In genomic region chr19:18385675-18386542, GRCh38 we compare ENCODE assay signal across 1 cellular context.
TF ChIP-seq lines count a peak whose summit lies in the region.

GDF15 (plus strand) TSS chr19:18386158; CDS start chr19:18386190, 32 bp downstream.

TF ChIP-seq in K562, 482 proteins besides CTCF, POLR2A, EP300 and RAD21 (continued from another document):
- TF ChIP-seq CBFA2T3 (IDR thresholded peaks at IDR 0.05) = 0 out of 2 replicates have a peak, but pooled peaks have one; percentile 19
- TF ChIP-seq KDM4B (IDR thresholded peaks at IDR 0.05; ENCODE audit: borderline replicate concordance in 2 of 2, low read depth in 1 of 2) = peak in 1 of 2 experiments; percentile 96; a peak in 1 of 4 replicates
- peak; percentile 87 for TF ChIP-seq HMGN3 (IDR thresholded peaks at IDR 0.05; ENCODE audit: borderline replicate concordance, extremely low read depth, insufficient read length, low read depth, low read length)
- peak; percentile 83 for TF ChIP-seq TAF9B (IDR thresholded peaks at IDR 0.05; ENCODE audit: partially characterized antibody)
- no peak; the same call in 1 of the 2 replicates for TF ChIP-seq ATF1 (CRISPR knock-in tag; IDR thresholded peaks at IDR 0.05)
- TF ChIP-seq ATF1 (tag; IDR thresholded peaks at IDR 0.05) = peak; percentile 73
- peak; percentile 99 for TF ChIP-seq CBX1 (IDR thresholded peaks at IDR 0.05; ENCODE audit: low read depth)
- peak; percentile 94 for TF ChIP-seq TFAP4 (CRISPR knock-in tag; IDR thresholded peaks at IDR 0.05; ENCODE audit: borderline replicate concordance)
- no peak for TF ChIP-seq SETDB1 (IDR thresholded peaks at IDR 0.05; ENCODE audit: low read length)
- peak; percentile 92 for TF ChIP-seq POLR2AphosphoS5 (IDR thresholded peaks at IDR 0.05; ENCODE audit: control insufficient read depth, insufficient read depth, low read depth, low read length)
- no peak for TF ChIP-seq SMARCC2 (IDR thresholded peaks at IDR 0.05; ENCODE audit: low read depth)
- peak; percentile 47 for TF ChIP-seq POU5F1 (IDR thresholded peaks at IDR 0.05; ENCODE audit: borderline replicate concordance, low read depth, low read length, partially characterized antibody)
- peak; percentile 23; the same call in 1 of the 2 replicates for TF ChIP-seq PTBP1 (IDR thresholded peaks at IDR 0.05; ENCODE audit: low read depth, low read length)
- no peak for TF ChIP-seq ZNF518B (CRISPR knock-in tag; IDR thresholded peaks at IDR 0.05)
- peak in 1 of 2 experiments; percentile 71; a peak in 2 of 4 replicates for TF ChIP-seq SRF (CRISPR knock-in tag; IDR thresholded peaks at IDR 0.05)
- no peak for TF ChIP-seq FOS (IDR thresholded peaks at IDR 0.05; ENCODE audit: extremely low read depth, insufficient read length)
- TF ChIP-seq FIP1L1 (IDR thresholded peaks at IDR 0.05; ENCODE audit: low read depth, low read length, poor library complexity, severe bottlenecking) = peak; percentile 90
- no peak for TF ChIP-seq CREB3L1 (IDR thresholded peaks at IDR 0.05; ENCODE audit: borderline replicate concordance, low read depth)
- no peak for TF ChIP-seq SAFB2 (IDR thresholded peaks at IDR 0.05; ENCODE audit: borderline replicate concordance, low read depth, low read length, severe bottlenecking)
- peak; percentile 56; the same call in 1 of the 2 replicates for TF ChIP-seq GATAD2A (IDR thresholded peaks at IDR 0.05)
- TF ChIP-seq E2F3 (CRISPR knock-in tag; IDR thresholded peaks at IDR 0.05) = 0 out of 2 replicates have a peak, but pooled peaks have one; percentile 41
- peak; percentile 93 for TF ChIP-seq THAP12 (CRISPR knock-in tag; IDR thresholded peaks at IDR 0.05)
- TF ChIP-seq NFIC (IDR thresholded peaks at IDR 0.05) = peak; percentile 80
- peak; percentile 54; the same call in 1 of the 2 replicates for TF ChIP-seq ZNF239 (CRISPR knock-in tag; IDR thresholded peaks at IDR 0.05)
- peak; percentile 53; the same call in 1 of the 2 replicates for TF ChIP-seq ZNF143 (CRISPR knock-in tag; IDR thresholded peaks at IDR 0.05)
- TF ChIP-seq TBL1XR1 (IDR thresholded peaks at IDR 0.05; ENCODE audit: low read length in 2 of 2) = peak; percentile 47 to 83
- TF ChIP-seq FOXP1 (CRISPR knock-in tag; IDR thresholded peaks at IDR 0.05) = peak; percentile 94
- no peak for TF ChIP-seq NR0B1 (IDR thresholded peaks at IDR 0.05; ENCODE audit: partially characterized antibody)
- peak; percentile 75 to 85 for TF ChIP-seq MNT (conservative IDR thresholded peaks at IDR 0.05)
- peak; percentile 87 for TF ChIP-seq TAF1 (IDR thresholded peaks at IDR 0.05; ENCODE audit: control insufficient read depth, extremely low read depth, insufficient read depth, low read length, severe bottlenecking)
- peak; percentile 60; the same call in 1 of the 2 replicates for TF ChIP-seq ZBTB9 (CRISPR knock-in tag; IDR thresholded peaks at IDR 0.05)
- 0 out of 2 replicates have a peak, but pooled peaks have one; percentile 33 for TF ChIP-seq ZNF436 (CRISPR knock-in tag; IDR thresholded peaks at IDR 0.05)
- no peak for TF ChIP-seq CHAMP1 (IDR thresholded peaks at IDR 0.05)
- TF ChIP-seq NEUROD1 (IDR thresholded peaks at IDR 0.05; ENCODE audit: borderline replicate concordance, low read depth, low read length, partially characterized antibody) = peak; percentile 75
- peak; percentile 74; the same call in 1 of the 2 replicates for TF ChIP-seq STAT6 (CRISPR knock-in tag; IDR thresholded peaks at IDR 0.05)
- peak; percentile 99 for TF ChIP-seq POLR2B (IDR thresholded peaks at IDR 0.05; ENCODE audit: low read depth, partially characterized antibody)
- TF ChIP-seq ZKSCAN8 (CRISPR knock-in tag; IDR thresholded peaks at IDR 0.05) = peak; percentile 52; the same call in 1 of the 2 replicates
